ENCODE assay signal across 8 cellular contexts in the genomic region with DNA sequence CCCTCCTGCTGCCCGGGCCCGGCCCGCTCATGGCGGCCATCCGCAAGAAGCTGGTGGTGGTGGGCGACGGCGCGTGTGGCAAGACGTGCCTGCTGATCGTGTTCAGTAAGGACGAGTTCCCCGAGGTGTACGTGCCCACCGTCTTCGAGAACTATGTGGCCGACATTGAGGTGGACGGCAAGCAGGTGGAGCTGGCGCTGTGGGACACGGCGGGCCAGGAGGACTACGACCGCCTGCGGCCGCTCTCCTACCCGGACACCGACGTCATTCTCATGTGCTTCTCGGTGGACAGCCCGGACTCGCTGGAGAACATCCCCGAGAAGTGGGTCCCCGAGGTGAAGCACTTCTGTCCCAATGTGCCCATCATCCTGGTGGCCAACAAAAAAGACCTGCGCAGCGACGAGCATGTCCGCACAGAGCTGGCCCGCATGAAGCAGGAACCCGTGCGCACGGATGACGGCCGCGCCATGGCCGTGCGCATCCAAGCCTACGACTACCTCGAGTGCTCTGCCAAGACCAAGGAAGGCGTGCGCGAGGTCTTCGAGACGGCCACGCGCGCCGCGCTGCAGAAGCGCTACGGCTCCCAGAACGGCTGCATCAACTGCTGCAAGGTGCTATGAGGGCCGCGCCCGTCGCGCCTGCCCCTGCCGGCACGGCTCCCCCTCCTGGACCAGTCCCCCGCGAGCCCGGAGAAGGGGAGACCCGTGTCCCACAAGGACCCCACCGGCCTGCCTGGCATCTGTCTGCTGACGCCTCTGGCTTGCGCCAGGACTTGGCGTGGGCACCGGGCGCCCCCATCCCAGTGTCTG. TPM values are rescaled to one million over a fixed set of nuclear protein-coding genes. Genes with fewer than 3 reads are reported as not detected.
DNase-seq lines count a peak whose midpoint lies in the region; ATAC-seq and TF ChIP-seq lines count a peak whose summit lies in the region.

No MANE protein-coding gene starts in this region.

- no peaks in the 10 kb centered on the region for H3K36me3 ChIP-seq in duodenal mucosa (ENCODE audit: control insufficient read depth in 1 of 2, insufficient read depth in 2 of 2, low read length in 2 of 2)

- H3K4me1 ChIP-seq in duodenal mucosa (ENCODE audit: control insufficient read depth in 1 of 2, insufficient read depth in 2 of 2, low read length in 2 of 2) = peaks cover 22 to 30% of the 10 kb centered on the region in 2 donors

- peak; percentile 8 for ATAC-seq in HG03097 (IDR thresholded peaks at IDR 0.05; ENCODE audit: low FRiP score, unreplicated experiment)
- ATAC-seq in memory B cell (ENCODE audit: low read depth) = no peak

- peaks cover 2% of the 10 kb centered on the region for H3K27me3 Mint-ChIP-seq in memory B cell

- H3K4me3 ChIP-seq in AG04449 (ENCODE audit: low read depth, low read length) (peak overlapping the region; percentile 89), duodenal mucosa (ENCODE audit: low read depth in 1 of 2, low read length in 2 of 2) (peak overlapping the region; percentile 81 to 90)

- peaks cover 2% of the 10 kb centered on the region for H3K4me1 Mint-ChIP-seq in memory B cell

- TF ChIP-seq CTCF in AG04449 (IDR thresholded peaks at IDR 0.05; ENCODE audit: insufficient read depth, low read length, missing control alignments) = peak; percentile 0
- TF ChIP-seq CTCF in GM13977 (IDR thresholded peaks at IDR 0.05; ENCODE audit: extremely low read depth, insufficient read depth, missing control alignments) = peak; percentile 21

- peak overlapping the region; percentile 80 for H3K4me3 Mint-ChIP-seq in memory B cell

- peaks cover 0 to 11% of the 10 kb centered on the region in 2 donors for H3K27me3 ChIP-seq in duodenal mucosa (ENCODE audit: control insufficient read depth in 1 of 2, insufficient read depth in 2 of 2, low read length in 2 of 2)

- CTCF ChIA-PET in AG04449 (lab: Yijun Ruan, JAX) = interaction anchor here (0.6 to 10.6 kb wide), 17 partner anchors 9 to 201 kb away, joined by 3 to 394 read pairs (median 4); a partner anchor contains a TSS

- H3K9me3 ChIP-seq in duodenal mucosa (ENCODE audit: control insufficient read depth in 1 of 2, low read length in 2 of 2) = no peaks in the 10 kb centered on the region

- H3K9me3 Mint-ChIP-seq in memory B cell = no peaks in the 10 kb centered on the region

- H3K36me3 Mint-ChIP-seq in memory B cell = no peaks in the 10 kb centered on the region

- no peak for DNase-seq in AG04449 (ENCODE audit: low read depth, low spot score)
- DNase-seq in GM13977 (ENCODE audit: low spot score) = peak; percentile 72
- peak; percentile 40 for DNase-seq in SW480 (ENCODE audit: low spot score)
- peak; percentile 23 to 50 for DNase-seq in memory B cell (ENCODE audit: low spot score in 2 of 2)
- peak; percentile 56 for DNase-seq in superior temporal gyrus (ENCODE audit: extremely low spot score)
- no peak for DNase-seq in H4 (ENCODE audit: low spot score)

- POLR2A ChIA-PET in AG04449 (lab: Yijun Ruan, JAX) = interaction anchor here (0.6 to 4.9 kb wide), 56 partner anchors 10 to 203 kb away, joined by 3 to 113 read pairs (median 8); a partner anchor contains a TSS

- H3K27ac Mint-ChIP-seq in memory B cell = peak overlapping the region; percentile 86

- peak overlapping the region; percentile 97 for H3K27ac ChIP-seq in duodenal mucosa (ENCODE audit: low read depth, low read length)

- peak overlapping the region; percentile 89 to 93 for H3K9ac ChIP-seq in duodenal mucosa (ENCODE audit: low read depth in 1 of 2, low read length in 2 of 2)

- in situ Hi-C loops in GM13977 (cut with MboI; ENCODE audit: low pct_unique_long_range_greater_than_20kb, low sequenced_read_pairs, unreplicated experiment) = no loop called here

RNA-seq across cellular contexts. Expression of a gene that starts 0.8 kb away (rescaled TPM):
- 11.7 and 12.6 TPM in 2 replicates for total RNA-seq in H4 (2014; rRNA removed; shearing (Covaris generic))

Comparison
In these comparisons a context has a peak if more than half of its experiments do, and no peak if none do; other contexts are left out.
1. DNase-seq: peak in GM13977 (single experiment), SW480 (single experiment), memory B cell (2 of 2) and superior temporal gyrus (single experiment); none in AG04449 (single experiment) and H4 (single experiment).